9 cellular contexts compared by ENCODE assay signal in the genomic region with DNA sequence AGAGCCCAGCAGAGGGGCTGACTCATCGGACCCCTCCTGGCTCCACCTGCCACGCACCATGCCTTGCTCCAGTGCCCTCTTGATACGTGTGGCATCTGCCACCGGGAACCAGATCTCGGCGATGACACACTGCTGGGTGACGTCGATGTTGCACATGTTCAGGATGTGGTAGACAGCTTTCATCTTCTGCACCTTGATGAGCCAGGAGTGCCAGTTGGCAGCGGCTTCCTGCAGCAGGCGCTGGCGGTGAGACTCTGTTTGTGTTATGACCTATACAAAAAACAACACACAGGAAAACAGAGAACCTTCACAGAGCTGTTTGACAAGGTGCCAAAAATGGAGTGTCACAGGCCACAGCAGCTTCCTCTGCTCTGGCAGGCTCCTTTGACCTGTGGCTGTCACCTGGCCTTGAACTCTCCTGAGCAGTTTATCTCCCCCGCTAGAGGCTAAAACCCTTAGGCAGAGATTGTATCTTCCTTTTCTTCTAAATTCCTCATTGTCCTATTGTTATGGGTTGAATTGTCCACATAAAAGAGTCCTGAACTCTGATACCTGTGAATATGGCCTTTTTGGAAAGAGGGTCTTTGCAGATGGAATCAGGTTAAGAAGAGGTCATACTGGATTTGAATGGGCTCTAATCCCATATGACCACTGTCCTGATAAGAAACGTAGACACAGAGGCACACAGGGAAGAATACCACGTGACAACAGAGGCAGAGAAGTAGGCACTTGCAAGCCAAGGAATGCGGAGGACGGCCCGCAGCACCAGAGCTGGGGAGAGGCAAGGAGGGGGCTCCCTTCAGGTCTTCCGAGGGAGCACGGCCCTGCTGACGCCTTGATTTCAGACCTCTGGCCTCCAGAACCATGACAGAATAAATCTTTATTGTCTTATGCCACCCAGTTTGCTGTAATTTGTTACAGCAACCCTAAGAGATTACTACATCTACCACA. TPM values are rescaled to one million over a fixed set of nuclear protein-coding genes. Genes with fewer than 3 reads are reported as not detected.
A peak's percentile ranks its signal among the peaks of the same experiment; 100 is the strongest.
DNase-seq lines count a peak whose midpoint lies in the region; ATAC-seq and TF ChIP-seq lines count a peak whose summit lies in the region.
"Had no signal": no experiment of that assay in that cellular context is flagged by ENCODE, and none has a peak within 500 bp of the region (broad histone marks: within the 10 kb centered on the region; RNA-seq: fewer than 3 reads in every experiment).

No MANE protein-coding gene starts in this region.

- no peaks in the 10 kb centered on the region for H3K9me3 ChIP-seq in transverse colon

- ATAC-seq in GM19324 (IDR thresholded peaks at IDR 0.05; ENCODE audit: low FRiP score, unreplicated experiment) = peak; percentile 84
- ATAC-seq in HG03378 (IDR thresholded peaks at IDR 0.05; ENCODE audit: unreplicated experiment) = peak; percentile 92

- WGBS in transverse colon (ENCODE audit: low coverage in 1 of 2), 2 donors = 55 to 79% methylated on average over 6 to 18 of the region's 20 CpGs

- H3K27me3 ChIP-seq in transverse colon = no peaks in the 10 kb centered on the region

- CTCF ChIA-PET in activated naive CD4-positive, alpha-beta T cell treated with anti-CD3 and anti-CD28 coated beads, Interleukin-2, amount 10 ng/mL, durations not matched to agents 7 days and 5 days (lab: Charles Lee) = interaction anchor here (1.0 to 1.9 kb wide), 3 partner anchors 120 to 751 kb away, joined by 3 to 6 read pairs (median 4); partner anchors contain the start of gene CREB3L2
- CTCF ChIA-PET in RWPE1 (lab: Yijun Ruan, JAX) = interaction anchor here (1.1 kb wide), 1 partner anchor 14 kb away, joined by 3 read pairs; no protein-coding TSS in a partner anchor

- H3K27ac ChIP-seq in transverse colon (no peak overlapping the region), RWPE1 (no peak overlapping the region)

- peaks cover 3% of the 10 kb centered on the region for H3K36me3 Mint-ChIP-seq in activated naive CD4-positive, alpha-beta T cell treated with anti-CD3 and anti-CD28 coated beads, Interleukin-2, amount 10 ng/mL, durations not matched to agents 7 days and 5 days

- no peaks in the 10 kb centered on the region for H3K9me3 Mint-ChIP-seq in activated naive CD4-positive, alpha-beta T cell treated with anti-CD3 and anti-CD28 coated beads, Interleukin-2, amount 10 ng/mL, durations not matched to agents 7 days and 5 days

- in situ Hi-C loops in transverse colon (cut with MboI; ENCODE audit: low pct_ligation_motif_present in 1 of 4, low pct_unique_long_range_greater_than_20kb in 1 of 4, low sequenced_read_pairs in 3 of 4) = no loop called here

- POLR2A ChIA-PET in RWPE1 (lab: Yijun Ruan, JAX; ENCODE audit: low non-redundant PET) = no interaction called here

- H3K4me1 Mint-ChIP-seq in activated naive CD4-positive, alpha-beta T cell treated with anti-CD3 and anti-CD28 coated beads, Interleukin-2, amount 10 ng/mL, durations not matched to agents 7 days and 5 days = peaks cover 79% of the 10 kb centered on the region

- no peak for TF ChIP-seq EP300 in transverse colon (IDR thresholded peaks at IDR 0.05; ENCODE audit: low read depth)

- no peaks in the 10 kb centered on the region for H3K27me3 Mint-ChIP-seq in activated naive CD4-positive, alpha-beta T cell treated with anti-CD3 and anti-CD28 coated beads, Interleukin-2, amount 10 ng/mL, durations not matched to agents 7 days and 5 days

- H3K4me3 Mint-ChIP-seq in activated naive CD4-positive, alpha-beta T cell treated with anti-CD3 and anti-CD28 coated beads, Interleukin-2, amount 10 ng/mL, durations not matched to agents 7 days and 5 days = no peak overlapping the region

- DNase-seq in SHP77 treated with DMSO at 0.1 percent for 48 hours (lab: John Stamatoyannopoulos, UW) (peak; percentile 95), mucosa of gallbladder (ENCODE audit: low spot score) (peak; percentile 78), transverse colon (peak; percentile 54), AG08395 (ENCODE audit: low spot score) (no peak), RWPE1 (ENCODE audit: low spot score) (no peak)
- peak; percentile 97 for DNase-seq in activated naive CD4-positive, alpha-beta T cell treated with anti-CD3 and anti-CD28 coated beads, Interleukin-2, amount 10 ng/mL, durations not matched to agents 7 days and 5 days

- TF ChIP-seq CTCF in transverse colon (IDR thresholded peaks at IDR 0.05) = no peak
- TF ChIP-seq CTCF in RWPE1 (conservative IDR thresholded peaks at IDR 0.05; ENCODE audit: low read depth) = no peak

- H3K4me1 ChIP-seq in transverse colon = no peaks in the 10 kb centered on the region

- no peaks in the 10 kb centered on the region for H3K36me3 ChIP-seq in transverse colon

- TF ChIP-seq POLR2A in transverse colon (IDR thresholded peaks at IDR 0.05) = no peak

- intact Hi-C loops in transverse colon (cut with DNase I; ENCODE audit: low total_unique reads) = no loop called here

- peak overlapping the region; percentile 94 for H3K27ac Mint-ChIP-seq in activated naive CD4-positive, alpha-beta T cell treated with anti-CD3 and anti-CD28 coated beads, Interleukin-2, amount 10 ng/mL, durations not matched to agents 7 days and 5 days

- no peak overlapping the region for H3K4me3 ChIP-seq in transverse colon
- H3K4me3 ChIP-seq: skin epidermis had no signal

RNA-seq across cellular contexts. Expression of gene TMEM213, which starts 45.0 kb away (rescaled TPM):
- total RNA-seq in mucosa of gallbladder = 0.12 TPM
- not detected for total RNA-seq in transverse colon

RNA-seq across cellular contexts. Expression of gene ATP6V0A4, which starts 45.2 kb away (rescaled TPM):
- total RNA-seq in mucosa of gallbladder = not detected
- total RNA-seq in transverse colon = not detected

RNA-seq across cellular contexts. Expression of gene SVOPL, which starts 51.7 kb away (rescaled TPM):
- total RNA-seq in mucosa of gallbladder (not detected), transverse colon (1 to 10 TPM in 2 of 4 donors, not detected in 2; 4.1 to 4.6 TPM)

Comparison
In these comparisons a context has a peak if more than half of its experiments do, and no peak if none do; other contexts are left out.
1. DNase-seq: peak in SHP77 treated with DMSO at 0.1 percent for 48 hours (single experiment), activated naive CD4-positive, alpha-beta T cell treated with anti-CD3 and anti-CD28 coated beads, Interleukin-2, amount 10 ng/mL, durations not matched to agents 7 days and 5 days (single experiment), mucosa of gallbladder (single experiment) and transverse colon (single experiment); none in AG08395 (single experiment) and RWPE1 (single experiment).